ENCODE assay signal across 26 cellular contexts in genomic region chr15:27561816-27562215, GRCh38.
DNase-seq lines count a peak whose midpoint lies in the region; ATAC-seq, FAIRE-seq and TF ChIP-seq lines count a peak whose summit lies in the region.
"Had no signal": no experiment of that assay in that cellular context is flagged by ENCODE, and none has a peak within 500 bp of the region (broad histone marks: within the 10 kb centered on the region; RNA-seq: fewer than 3 reads in every experiment).

No MANE protein-coding gene starts in this region.

- no peaks in the 10 kb centered on the region for H3K36me3 Mint-ChIP-seq in astrocyte (ENCODE audit: low read depth, unreplicated experiment)
- H3K36me3 Mint-ChIP-seq: CD14-positive monocyte; CD8-positive, alpha-beta memory T cell had no signal

- no peak overlapping the region for H3K4me3 ChIP-seq in astrocyte (ENCODE audit: insufficient read depth, low read depth, low read length)
- no peak overlapping the region for H3K4me3 ChIP-seq in astrocyte of the spinal cord (ENCODE audit: low read depth, low read length)
- H3K4me3 ChIP-seq: A549; BLaER1 treated with 17β-estradiol and CSF1 and Interleukin-3, amounts not matched to agents 10 nM and 100 nM; GM23248 had no signal

- TF ChIP-seq CTCF in astrocyte (IDR thresholded peaks at IDR 0.05; ENCODE audit: insufficient read depth, low read depth, low read length) (no peak), astrocyte of the spinal cord (IDR thresholded peaks at IDR 0.05; ENCODE audit: low read depth, low read length) (no peak)

- H3K79me2 ChIP-seq in astrocyte (ENCODE audit: insufficient read depth, low read length), result no peaks in the 10 kb centered on the region

- H3K4me3 Mint-ChIP-seq in astrocyte (ENCODE audit: unreplicated experiment), result no peak overlapping the region
- H3K4me3 Mint-ChIP-seq: CD14-positive monocyte; CD4-positive, alpha-beta T cell; CD8-positive, alpha-beta memory T cell had no signal

- no peaks in the 10 kb centered on the region for H3K27me3 Mint-ChIP-seq in astrocyte (ENCODE audit: low read depth, unreplicated experiment)
- H3K27me3 Mint-ChIP-seq: CD4-positive, alpha-beta T cell; CD8-positive, alpha-beta memory T cell had no signal

- H4K20me1 ChIP-seq in astrocyte (ENCODE audit: insufficient read depth, low read length), result no peaks in the 10 kb centered on the region
- H4K20me1 ChIP-seq: BLaER1 treated with 17β-estradiol and CSF1 and Interleukin-3, amounts not matched to agents 10 nM and 100 nM had no signal

- H3K4me1 ChIP-seq in astrocyte (ENCODE audit: insufficient read depth, low read length), result peaks cover 14% of the 10 kb centered on the region
- H3K4me1 ChIP-seq: A549, BE2C had no signal

- H3K9me3 Mint-ChIP-seq in astrocyte (ENCODE audit: unreplicated experiment), result peaks cover 3% of the 10 kb centered on the region

- no peak overlapping the region for H3K27ac Mint-ChIP-seq in astrocyte (ENCODE audit: unreplicated experiment)
- H3K27ac Mint-ChIP-seq: CD14-positive monocyte; CD4-positive, alpha-beta T cell; CD8-positive, alpha-beta memory T cell had no signal

- FAIRE-seq in astrocyte (lab: Jason Lieb, UNC), result peak; percentile 58
- FAIRE-seq: D721Med, GM12891, GM18507, H1 had no signal

- no peaks in the 10 kb centered on the region for H3K9me3 ChIP-seq in astrocyte (ENCODE audit: insufficient read depth, low read depth, low read length)
- H3K9me3 ChIP-seq: BE2C had no signal

- in situ Hi-C loops in astrocyte of the spinal cord (cut with HindIII; ENCODE audit: low sequenced_read_pairs), result no loop called here

- ATAC-seq in HG03095 (IDR thresholded peaks at IDR 0.05; ENCODE audit: unreplicated experiment), result no peak
- no peak for ATAC-seq in GM18867 (IDR thresholded peaks at IDR 0.05; ENCODE audit: unreplicated experiment)
- ATAC-seq: A549 had no signal

- H3K4me1 Mint-ChIP-seq in astrocyte (ENCODE audit: low read depth, unreplicated experiment), result peaks cover 21% of the 10 kb centered on the region
- H3K4me1 Mint-ChIP-seq: CD14-positive monocyte; CD8-positive, alpha-beta memory T cell had no signal

- no peaks in the 10 kb centered on the region for H3K27me3 ChIP-seq in astrocyte (ENCODE audit: insufficient read depth, low read length)
- H3K27me3 ChIP-seq: BE2C; BLaER1 treated with 17β-estradiol and CSF1 and Interleukin-3, amounts not matched to agents 10 nM and 100 nM had no signal

- DNase-seq in astrocyte (ENCODE audit: low read depth) (peak; percentile 46), astrocyte of the spinal cord (ENCODE audit: low read depth, low spot score) (peak; percentile 66), non-pigmented ciliary epithelial cell (ENCODE audit: low read depth) (peak; percentile 15), mesenteric fat pad (ENCODE audit: low spot score) (no peak), NCI-H226 (no peak)
- DNase-seq: 8988T; ACHN; AML-193; BE2C; CD4-positive, alpha-beta T cell; CD8-positive, alpha-beta memory T cell; DMS 273 treated with DMSO at 0.1 percent for 48 hours; DMS79 treated with DMSO at 0.1 percent for 48 hours; GF-D8; GM23248; H7; HCEC 1CT had no signal

- H3K4me2 ChIP-seq in astrocyte (ENCODE audit: low read length), result peak overlapping the region; percentile 30
- H3K4me2 ChIP-seq: A549; BLaER1 treated with 17β-estradiol and CSF1 and Interleukin-3, amounts not matched to agents 10 nM and 100 nM had no signal

- H3K9ac ChIP-seq in astrocyte (ENCODE audit: low read length), result no peak overlapping the region
- H3K9ac ChIP-seq: BLaER1 treated with 17β-estradiol and CSF1 and Interleukin-3, amounts not matched to agents 10 nM and 100 nM; GM23248 had no signal

- no peak overlapping the region for H2AFZ ChIP-seq in astrocyte (ENCODE audit: low read depth, low read length)
- H2AFZ ChIP-seq: GM23248 had no signal

- peak overlapping the region; percentile 62 for H3K27ac ChIP-seq in astrocyte (ENCODE audit: low read depth, low read length)
- H3K27ac ChIP-seq: A549; BLaER1 treated with 17β-estradiol and CSF1 and Interleukin-3, amounts not matched to agents 10 nM and 100 nM; GM23248 had no signal

- H3K36me3 ChIP-seq in astrocyte (ENCODE audit: insufficient read depth, low read length), result no peaks in the 10 kb centered on the region
- H3K36me3 ChIP-seq: BE2C; BLaER1 treated with 17β-estradiol and CSF1 and Interleukin-3, amounts not matched to agents 10 nM and 100 nM had no signal

Comparison
In these comparisons a context has a peak if more than half of its experiments do, and no peak if none do; other contexts are left out.
1. DNase-seq: peak in astrocyte (single experiment), astrocyte of the spinal cord (single experiment) and non-pigmented ciliary epithelial cell (single experiment); none in mesenteric fat pad (single experiment) and NCI-H226 (single experiment).